ENCODE assay signal across 12 cellular contexts in the genomic region with DNA sequence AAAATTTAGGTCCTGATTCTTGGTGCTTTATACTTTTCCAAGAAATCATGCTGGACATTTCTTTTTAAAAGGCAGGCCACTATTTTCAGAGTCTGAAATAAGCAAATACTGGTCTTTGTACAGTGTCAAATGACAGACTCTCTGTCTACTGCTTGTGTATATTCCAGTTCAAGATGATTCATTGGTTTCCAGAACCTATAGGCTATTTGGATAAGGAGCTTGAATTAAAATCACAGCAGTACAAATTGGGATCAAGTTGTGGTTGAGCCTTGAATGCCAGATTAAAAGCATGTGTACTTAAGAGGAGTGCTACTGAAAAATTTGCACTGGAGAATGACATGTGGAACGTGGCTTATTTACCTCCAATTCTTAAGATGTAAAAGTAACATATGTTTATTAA. TPM values are rescaled to one million over a fixed set of nuclear protein-coding genes. Genes with fewer than 3 reads are reported as not detected.
DNase-seq lines count a peak whose midpoint lies in the region; ATAC-seq, FAIRE-seq and TF ChIP-seq lines count a peak whose summit lies in the region.
"Had no signal": no experiment of that assay in that cellular context is flagged by ENCODE, and none has a peak within 500 bp of the region (broad histone marks: within the 10 kb centered on the region; RNA-seq: fewer than 3 reads in every experiment).

No MANE protein-coding gene starts in this region.

- peaks cover 0 to 17% of the 10 kb centered on the region in 2 donors for H3K36me3 Mint-ChIP-seq in activated naive CD4-positive, alpha-beta T cell treated with anti-CD3 and anti-CD28 coated beads, Interleukin-2, amount 50 U/mL, for 72 hours

- H3K36me3 ChIP-seq in subcutaneous abdominal adipose tissue (ENCODE audit: control insufficient read depth in 5 of 5, insufficient read depth in 5 of 5, low read length in 5 of 5), result no peaks in the 10 kb centered on the region

- no peaks in the 10 kb centered on the region for H3K9me3 ChIP-seq in subcutaneous abdominal adipose tissue (ENCODE audit: control insufficient read depth in 5 of 5, low read length in 5 of 5)

- intact Hi-C loops in head of caudate nucleus (cut with DNase I), result no loop called here

- H3K9me3 Mint-ChIP-seq in activated naive CD4-positive, alpha-beta T cell treated with anti-CD3 and anti-CD28 coated beads, Interleukin-2, amount 50 U/mL, for 72 hours, result peaks cover 0 to 6% of the 10 kb centered on the region in 2 donors
- H3K9me3 Mint-ChIP-seq: activated B cell treated with CpG ODN at 0.5 μM for 24 hours had no signal

- no peak overlapping the region for H3K9ac ChIP-seq in subcutaneous abdominal adipose tissue (ENCODE audit: low read length in 5 of 5)

- no peak for TF ChIP-seq CTCF in fibroblast of the aortic adventitia (IDR thresholded peaks at IDR 0.05; ENCODE audit: insufficient read depth, low read length)

- ATAC-seq in activated naive CD4-positive, alpha-beta T cell treated with anti-CD3 and anti-CD28 coated beads, Interleukin-2, amount 50 U/mL, for 72 hours, result peak in 1 of 2 donors; percentile 22

- peak overlapping the region; percentile 29 to 30 for H3K27ac Mint-ChIP-seq in activated naive CD4-positive, alpha-beta T cell treated with anti-CD3 and anti-CD28 coated beads, Interleukin-2, amount 50 U/mL, for 72 hours
- H3K27ac Mint-ChIP-seq: activated B cell treated with CpG ODN at 0.5 μM for 24 hours had no signal

- no peaks in the 10 kb centered on the region for H3K27me3 ChIP-seq in subcutaneous abdominal adipose tissue (ENCODE audit: control insufficient read depth in 5 of 5, insufficient read depth in 4 of 5, low read length in 5 of 5)

- FAIRE-seq in RCC 7860 (lab: Jason Lieb, UNC), result peak; percentile 32

- H3K27ac ChIP-seq in subcutaneous abdominal adipose tissue (ENCODE audit: low read depth, low read length), result peak overlapping the region; percentile 39
- H3K27ac ChIP-seq: C4-2B had no signal

- no peak overlapping the region for H3K4me3 ChIP-seq in fibroblast of the aortic adventitia (ENCODE audit: low read depth, low read length)
- H3K4me3 ChIP-seq in subcutaneous abdominal adipose tissue (ENCODE audit: low read depth in 1 of 5, low read length in 5 of 5), result no peak overlapping the region

- H3K4me1 ChIP-seq in subcutaneous abdominal adipose tissue (ENCODE audit: control insufficient read depth in 5 of 5, insufficient read depth in 5 of 5, low read length in 5 of 5), result peaks cover 0 to 62% (median 48%) of the 10 kb centered on the region in 5 donors

- DNase-seq in activated naive CD4-positive, alpha-beta T cell treated with anti-CD3 and anti-CD28 coated beads, Interleukin-2, amount 50 U/mL, for 72 hours (ENCODE audit: low spot score in 2 of 2), result no peak
- no peak for DNase-seq in activated naive CD4-positive, alpha-beta T cell treated with anti-CD3 and anti-CD28 coated beads, Interleukin-2, amount 50 U/mL, for 16 hours
- DNase-seq in RCC 7860 (ENCODE audit: low spot score), result no peak
- DNase-seq in fibroblast of the aortic adventitia (ENCODE audit: low read depth), result peak; percentile 43
- no peak for DNase-seq in head of caudate nucleus
- no peak for DNase-seq in activated CD8-positive, alpha-beta memory T cell treated with anti-CD3 and anti-CD28 coated beads, Interleukin-2, amount 50 U/mL, for 4 hours
- no peak for DNase-seq in stimulated activated naive CD4-positive, alpha-beta T cell (lab: John Stamatoyannopoulos, UW)
- DNase-seq: activated B cell treated with CpG ODN at 0.5 μM for 24 hours, anterior cingulate cortex, H7 had no signal

RNA-seq across cellular contexts. Expression of gene KMT2E, which starts 10.7 kb away (rescaled TPM):
- total RNA-seq in activated naive CD4-positive, alpha-beta T cell treated with anti-CD3 and anti-CD28 coated beads, Interleukin-2, amount 50 U/mL, for 72 hours, result 100 to 1,000 TPM; 105 to 122 TPM
- total RNA-seq in fibroblast of the aortic adventitia (ENCODE audit: low replicate concordance), result 75.9 and 132 TPM in 2 replicates
